Comparison of ENCODE assay signal across 1 cellular context in genomic region chr5:160918386-160918785, GRCh38.
TF ChIP-seq lines count a peak whose summit lies in the region.

No MANE protein-coding gene starts in this region.

TF ChIP-seq in K562, 482 proteins besides CTCF, POLR2A, EP300 and RAD21 (continued from another document):
- TF ChIP-seq ZNF316 (IDR thresholded peaks at IDR 0.05) (peak; percentile 54; the same call in 1 of the 2 replicates), ZBTB7A (IDR thresholded peaks at IDR 0.05; ENCODE audit: borderline replicate concordance, control insufficient read depth, low read depth, low read length) (no peak), MAFF (IDR thresholded peaks at IDR 0.05; ENCODE audit: low read length) (peak; percentile 23; the same call in 1 of the 2 replicates), E2F4 (CRISPR knock-in tag; IDR thresholded peaks at IDR 0.05; ENCODE audit: low read depth) (no peak), MAFK (IDR thresholded peaks at IDR 0.05; ENCODE audit: low read length) (0 out of 2 replicates have a peak, but pooled peaks have one; percentile 38), ZBTB5 (IDR thresholded peaks at IDR 0.05) (no peak)
